In the genomic region with DNA sequence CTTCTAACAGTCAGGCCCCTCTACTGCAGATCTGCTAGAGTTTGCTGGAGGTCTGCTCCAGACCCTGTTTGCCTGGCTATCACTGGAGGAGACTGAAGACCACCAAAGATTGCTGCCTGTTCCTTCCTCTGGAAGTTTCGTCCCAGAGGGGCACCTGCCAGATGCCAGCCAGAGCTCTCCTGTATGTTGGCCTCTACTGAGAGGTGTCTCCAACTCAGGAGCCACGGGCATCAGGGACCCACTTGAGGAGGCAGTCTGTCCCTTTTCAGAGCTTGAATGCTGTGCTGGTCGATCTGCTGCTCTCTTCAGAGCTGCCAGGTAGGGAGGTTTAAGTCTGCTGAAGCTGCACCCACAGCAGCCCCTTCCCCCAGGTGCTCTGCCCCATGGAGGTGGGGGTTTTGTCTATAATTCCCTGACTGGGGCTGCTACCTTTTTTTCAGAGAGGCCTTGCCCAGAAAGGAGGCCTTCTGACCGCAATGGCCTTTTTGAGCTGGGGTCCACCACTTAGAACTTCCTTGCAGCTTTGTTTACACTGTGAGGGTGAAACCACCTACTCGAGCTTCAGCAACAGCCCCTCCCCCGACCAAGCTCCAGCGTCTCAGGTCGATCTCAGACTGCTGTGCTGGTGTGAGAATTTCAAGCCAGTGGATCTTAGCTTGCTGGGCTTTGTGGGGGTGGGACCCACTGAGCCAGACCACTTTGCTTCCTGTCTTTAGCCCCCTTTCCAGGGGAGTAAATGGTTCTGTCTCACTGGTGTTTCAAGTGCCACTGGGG, we compare ENCODE assay signal across 21 cellular contexts.
"Had no signal": no experiment of that assay in that cellular context is flagged by ENCODE, and none has a peak within 500 bp of the region (broad histone marks: within the 10 kb centered on the region; RNA-seq: fewer than 3 reads in every experiment).

No MANE protein-coding gene starts in this region.

- H3K27me3 Mint-ChIP-seq: memory B cell; natural killer cell treated with Interleukin-12 subunit alpha and Interleukin-12 subunit beta and Interleukin-15 and Interleukin-18, amount 100 ng/mL, for 72 hours; stimulated activated memory B cell treated with anti-CD40 and anti-IgM and Interleukin-4, amounts not matched to agents 10 μg/mL and 1 μg/mL and 100 μg/mL, for 72 hours; stimulated activated naive CD8-positive, alpha-beta T cell treated with anti-CD3 and anti-CD28 coated beads, Interleukin-15, Interleukin-2, amounts not matched to agents 100 ng/mL and 50 ng/mL, for 24 hours had no signal

- H3K27ac ChIP-seq: heart left ventricle, left lung, lower lobe of right lung, neutrophil, tibial artery, upper lobe of left lung, uterus had no signal

- H3K4me3 ChIP-seq: heart left ventricle, left lung, lower lobe of right lung, smooth muscle cell, tibial artery, upper lobe of left lung, uterus had no signal

- H3K4me1 Mint-ChIP-seq: memory B cell; stimulated activated memory B cell treated with anti-CD40 and anti-IgM and Interleukin-4, amounts not matched to agents 10 μg/mL and 1 μg/mL and 100 μg/mL, for 72 hours had no signal

- H3K36me3 ChIP-seq: heart left ventricle, left lung, lower lobe of right lung, neutrophil, tibial artery, upper lobe of left lung, uterus had no signal

- H3K4me1 ChIP-seq: heart left ventricle, left lung, lower lobe of right lung, tibial artery, upper lobe of left lung, uterus had no signal

- DNase-seq: effector memory CD4-positive, alpha-beta T cell; heart left ventricle; hippocampal formation; left lung; lower lobe of right lung; midbrain; stimulated activated CD4-positive, alpha-beta T cell treated with anti-CD3 and anti-CD28 coated beads, Interleukin-4, amount 100 ng/mL, for 1 hour; stimulated activated CD8-positive, alpha-beta memory T cell treated with anti-CD3 and anti-CD28 coated beads, Interleukin-4, amount 100 ng/mL, for 48 hours; tibial artery; upper lobe of left lung; uterus had no signal

- H3K4me2 ChIP-seq: smooth muscle cell had no signal

- H3K27ac Mint-ChIP-seq: memory B cell; natural killer cell treated with Interleukin-12 subunit alpha and Interleukin-12 subunit beta and Interleukin-15 and Interleukin-18, amount 100 ng/mL, for 72 hours; stimulated activated memory B cell treated with anti-CD40 and anti-IgM and Interleukin-4, amounts not matched to agents 10 μg/mL and 1 μg/mL and 100 μg/mL, for 72 hours; stimulated activated naive CD8-positive, alpha-beta T cell treated with anti-CD3 and anti-CD28 coated beads, Interleukin-15, Interleukin-2, amounts not matched to agents 100 ng/mL and 50 ng/mL, for 24 hours had no signal

- H3K4me3 Mint-ChIP-seq: memory B cell; natural killer cell treated with Interleukin-12 subunit alpha and Interleukin-12 subunit beta and Interleukin-15 and Interleukin-18, amount 100 ng/mL, for 72 hours; stimulated activated memory B cell treated with anti-CD40 and anti-IgM and Interleukin-4, amounts not matched to agents 10 μg/mL and 1 μg/mL and 100 μg/mL, for 72 hours; stimulated activated naive CD8-positive, alpha-beta T cell treated with anti-CD3 and anti-CD28 coated beads, Interleukin-15, Interleukin-2, amounts not matched to agents 100 ng/mL and 50 ng/mL, for 24 hours had no signal

- FAIRE-seq: endometrium, frontal cortex, islet of Langerhans had no signal

- H3K36me3 Mint-ChIP-seq: memory B cell; natural killer cell treated with Interleukin-12 subunit alpha and Interleukin-12 subunit beta and Interleukin-15 and Interleukin-18, amount 100 ng/mL, for 72 hours; stimulated activated memory B cell treated with anti-CD40 and anti-IgM and Interleukin-4, amounts not matched to agents 10 μg/mL and 1 μg/mL and 100 μg/mL, for 72 hours had no signal

- ATAC-seq: esophagus mucosa; heart left ventricle; left lung; lower lobe of right lung; natural killer cell treated with Interleukin-12 subunit alpha and Interleukin-12 subunit beta and Interleukin-15 and Interleukin-18, amount 100 ng/mL, for 72 hours; stimulated activated memory B cell treated with anti-CD40 and anti-IgM and Interleukin-4, amounts not matched to agents 10 μg/mL and 1 μg/mL and 100 μg/mL, for 72 hours had no signal

- H3K27me3 ChIP-seq: heart left ventricle, left lung, neutrophil, tibial artery, upper lobe of left lung, uterus had no signal

- H3K9me3 ChIP-seq: lower lobe of right lung, neutrophil, tibial artery, upper lobe of left lung, uterus had no signal
